ENCODE assay signal across 1 cellular context in the genomic region with DNA sequence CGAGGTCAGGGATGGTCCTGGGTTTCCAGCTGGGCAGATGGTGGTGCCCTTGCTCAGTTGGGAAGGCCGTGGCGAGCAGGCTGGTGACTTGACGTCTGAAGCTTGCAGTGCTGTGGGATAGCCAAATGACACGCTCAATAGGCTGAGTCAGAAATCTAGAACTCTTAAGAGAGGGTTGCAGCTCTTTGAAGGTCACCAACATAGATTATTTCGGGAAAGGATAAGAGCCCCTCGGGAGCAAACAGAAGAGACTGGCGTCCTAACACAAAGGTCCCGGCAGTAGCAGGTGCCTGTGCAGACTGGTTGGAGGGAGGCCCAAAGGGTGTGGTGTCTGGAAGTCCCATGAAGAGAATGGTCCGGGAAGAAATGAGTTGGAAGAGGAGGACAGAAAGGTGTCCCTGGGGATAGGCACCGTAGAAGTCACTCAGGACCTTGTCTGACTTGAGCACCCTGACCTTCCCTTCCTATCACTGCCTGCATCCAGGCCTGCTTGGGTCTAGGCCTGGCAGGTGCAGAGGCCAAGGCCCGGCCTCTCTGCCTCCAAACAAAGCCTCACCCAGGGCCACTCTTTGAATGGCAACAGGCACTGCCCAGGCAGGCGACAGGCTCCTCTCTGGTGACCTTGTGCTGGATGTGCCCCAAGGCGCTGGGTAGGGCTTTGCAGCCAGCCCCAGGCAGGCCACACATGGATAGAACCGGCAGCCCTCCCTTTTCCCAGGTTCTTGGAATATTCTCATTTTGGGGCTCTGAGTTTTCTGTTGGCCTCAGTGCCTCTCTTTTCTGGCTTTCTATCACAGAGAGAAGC.
TF ChIP-seq lines count a peak whose summit lies in the region.

No MANE protein-coding gene starts in this region.

TF ChIP-seq in SK-N-SH, 30 proteins besides CTCF, POLR2A, EP300 and RAD21 (continued from another document):
- TF ChIP-seq, protein P1, sequence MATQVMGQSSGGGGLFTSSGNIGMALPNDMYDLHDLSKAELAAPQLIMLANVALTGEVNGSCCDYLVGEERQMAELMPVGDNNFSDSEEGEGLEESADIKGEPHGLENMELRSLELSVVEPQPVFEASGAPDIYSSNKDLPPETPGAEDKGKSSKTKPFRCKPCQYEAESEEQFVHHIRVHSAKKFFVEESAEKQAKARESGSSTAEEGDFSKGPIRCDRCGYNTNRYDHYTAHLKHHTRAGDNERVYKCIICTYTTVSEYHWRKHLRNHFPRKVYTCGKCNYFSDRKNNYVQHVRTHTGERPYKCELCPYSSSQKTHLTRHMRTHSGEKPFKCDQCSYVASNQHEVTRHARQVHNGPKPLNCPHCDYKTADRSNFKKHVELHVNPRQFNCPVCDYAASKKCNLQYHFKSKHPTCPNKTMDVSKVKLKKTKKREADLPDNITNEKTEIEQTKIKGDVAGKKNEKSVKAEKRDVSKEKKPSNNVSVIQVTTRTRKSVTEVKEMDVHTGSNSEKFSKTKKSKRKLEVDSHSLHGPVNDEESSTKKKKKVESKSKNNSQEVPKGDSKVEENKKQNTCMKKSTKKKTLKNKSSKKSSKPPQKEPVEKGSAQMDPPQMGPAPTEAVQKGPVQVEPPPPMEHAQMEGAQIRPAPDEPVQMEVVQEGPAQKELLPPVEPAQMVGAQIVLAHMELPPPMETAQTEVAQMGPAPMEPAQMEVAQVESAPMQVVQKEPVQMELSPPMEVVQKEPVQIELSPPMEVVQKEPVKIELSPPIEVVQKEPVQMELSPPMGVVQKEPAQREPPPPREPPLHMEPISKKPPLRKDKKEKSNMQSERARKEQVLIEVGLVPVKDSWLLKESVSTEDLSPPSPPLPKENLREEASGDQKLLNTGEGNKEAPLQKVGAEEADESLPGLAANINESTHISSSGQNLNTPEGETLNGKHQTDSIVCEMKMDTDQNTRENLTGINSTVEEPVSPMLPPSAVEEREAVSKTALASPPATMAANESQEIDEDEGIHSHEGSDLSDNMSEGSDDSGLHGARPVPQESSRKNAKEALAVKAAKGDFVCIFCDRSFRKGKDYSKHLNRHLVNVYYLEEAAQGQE (IDR thresholded peaks at IDR 0.05; ENCODE audit: low read depth, low read length): no peak
- TF ChIP-seq FOSL2 (IDR thresholded peaks at IDR 0.05; ENCODE audit: borderline replicate concordance, low read depth) (no peak), MEF2A (IDR thresholded peaks at IDR 0.05; ENCODE audit: borderline replicate concordance, low read depth) (no peak), RCOR1 (IDR thresholded peaks at IDR 0.05; ENCODE audit: low read length) (no peak), EZH2phosphoT487 (IDR thresholded peaks at IDR 0.05; ENCODE audit: borderline replicate concordance, low read depth) (no peak), FOXJ3 (CRISPR knock-in tag; IDR thresholded peaks at IDR 0.05) (no peak), POLR2AphosphoS5 (IDR thresholded peaks at IDR 0.05; ENCODE audit: low read depth, low read length) (no peak), RXRA (IDR thresholded peaks at IDR 0.05; ENCODE audit: borderline replicate concordance, low read depth) (no peak), SIN3A (IDR thresholded peaks at IDR 0.05; ENCODE audit: borderline replicate concordance, low read depth, low read length) (no peak), TAF1 (IDR thresholded peaks at IDR 0.05; ENCODE audit: borderline replicate concordance, low read depth, low read length) (no peak), FOXM1 (IDR thresholded peaks at IDR 0.05; ENCODE audit: low read depth) (no peak), NFIC (IDR thresholded peaks at IDR 0.05; ENCODE audit: borderline replicate concordance) (no peak)
- TF ChIP-seq, protein P2, sequence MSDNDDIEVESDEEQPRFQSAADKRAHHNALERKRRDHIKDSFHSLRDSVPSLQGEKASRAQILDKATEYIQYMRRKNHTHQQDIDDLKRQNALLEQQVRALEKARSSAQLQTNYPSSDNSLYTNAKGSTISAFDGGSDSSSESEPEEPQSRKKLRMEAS (IDR thresholded peaks at IDR 0.05; ENCODE audit: low read depth): no peak
